In the genomic region with DNA sequence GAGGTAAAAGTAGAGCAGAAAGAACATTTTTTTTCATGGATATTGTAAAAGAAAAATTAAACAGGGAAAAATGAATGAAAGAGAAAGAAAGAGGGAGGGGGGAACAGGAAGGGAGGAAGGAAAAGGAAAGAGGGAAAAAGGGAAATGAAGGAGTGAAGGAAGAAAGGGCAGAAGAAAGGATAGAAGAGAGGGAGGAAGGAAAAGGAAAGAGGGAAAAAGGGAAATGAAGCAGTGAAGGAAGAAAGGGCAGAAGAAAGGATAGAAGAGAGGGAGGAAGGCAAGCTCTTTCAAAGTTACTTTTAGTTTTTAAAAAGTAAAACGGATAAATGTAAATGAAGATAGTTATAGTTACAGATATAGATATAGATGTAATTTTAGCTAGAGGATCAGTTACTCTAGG, we compare ENCODE assay signal across 7 cellular contexts.
"Had no signal": no experiment of that assay in that cellular context is flagged by ENCODE, and none has a peak within 500 bp of the region (broad histone marks: within the 10 kb centered on the region; RNA-seq: fewer than 3 reads in every experiment).

No MANE protein-coding gene starts in this region.

- H3K9ac ChIP-seq: KMS-11 had no signal

- DNase-seq: IMR-90, Karpas-422, KG1 had no signal

- H3K4me2 ChIP-seq: KMS-11 had no signal

- H3K27ac ChIP-seq: HL-60, KMS-11 had no signal

- ATAC-seq: HepG2 had no signal

- FAIRE-seq: HepG2, HTR-8/SVneo had no signal
